ENCODE assay signal across 20 cellular contexts in genomic region chr22:22003233-22003632, GRCh38. TPM values are rescaled to one million over a fixed set of nuclear protein-coding genes. Genes with fewer than 3 reads are reported as not detected.
DNase-seq lines count a peak whose midpoint lies in the region; ATAC-seq, FAIRE-seq and TF ChIP-seq lines count a peak whose summit lies in the region.
"Had no signal": no experiment of that assay in that cellular context is flagged by ENCODE, and none has a peak within 500 bp of the region (broad histone marks: within the 10 kb centered on the region; RNA-seq: fewer than 3 reads in every experiment).

No MANE protein-coding gene starts in this region.

- TF ChIP-seq EP300 in HepG2 (IDR thresholded peaks at IDR 0.05; ENCODE audit: low read depth in 2 of 2, low read length in 2 of 2): no peak
- no peak for TF ChIP-seq EP300 in HepG2 (CRISPR knock-in tag; IDR thresholded peaks at IDR 0.05; ENCODE audit: borderline replicate concordance)
- no peak for TF ChIP-seq EP300 in K562 (IDR thresholded peaks at IDR 0.05; ENCODE audit: low read length)

- POLR2A ChIA-PET in HepG2 (lab: Yijun Ruan, JAX): no interaction called here
- POLR2A ChIA-PET in K562 (lab: Yijun Ruan, JAX): interaction anchor here (1.1 to 10.2 kb wide), 10 partner anchors 13 to 153 kb away, joined by 3 to 176 read pairs (median 7); partner anchors contain the start of gene TOP3B
- POLR2A ChIA-PET in PC-3 (lab: Charles Lee; ENCODE audit: unreplicated experiment): no interaction called here

- no peaks in the 10 kb centered on the region for H3K36me3 ChIP-seq in HepG2 (replicated peaks in 1 of 2; ENCODE audit: control insufficient read depth in 1 of 2, insufficient read depth in 2 of 2, low read length in 2 of 2)
- H3K36me3 ChIP-seq in right lobe of liver: no peaks in the 10 kb centered on the region
- no peaks in the 10 kb centered on the region for H3K36me3 ChIP-seq in K562 (ENCODE audit: control insufficient read depth, insufficient read depth, low read length)
- no peaks in the 10 kb centered on the region for H3K36me3 ChIP-seq in spleen
- H3K36me3 ChIP-seq in PC-3 (ENCODE audit: low read depth, low read length): no peaks in the 10 kb centered on the region
- H3K36me3 ChIP-seq: BLaER1 treated with 17β-estradiol and CSF1 and Interleukin-3, amounts not matched to agents 10 nM and 100 nM had no signal

- no peaks in the 10 kb centered on the region for H3K9me1 ChIP-seq in K562 (ENCODE audit: control insufficient read depth, insufficient read depth, low read length)

- H3K27me3 ChIP-seq in HepG2 (ENCODE audit: control insufficient read depth in 1 of 2, insufficient read depth in 2 of 2, low read length in 2 of 2) (peaks cover 1 to 5% of the 10 kb centered on the region in 2 experiments; a peak in 1 of 5 replicates), right lobe of liver (no peaks in the 10 kb centered on the region), K562 (ENCODE audit: control insufficient read depth in 2 of 2, insufficient read depth in 2 of 2, low read length in 2 of 2) (peaks cover 3 to 12% of the 10 kb centered on the region in 2 experiments; a peak in 4 of 5 replicates), spleen (replicated peaks in 1 of 7) (peaks cover 0 to 9% (median 0%) of the 10 kb centered on the region in 7 donors), PC-3 (ENCODE audit: low read length) (peaks cover 37% of the 10 kb centered on the region)
- H3K27me3 ChIP-seq: BLaER1 treated with 17β-estradiol and CSF1 and Interleukin-3, amounts not matched to agents 10 nM and 100 nM had no signal

- FAIRE-seq in HepG2 (lab: Jason Lieb, UNC) (no peak), K562 (lab: Jason Lieb, UNC) (no peak), urothelium cell line (lab: Jason Lieb, UNC) (peak; percentile 61)
- FAIRE-seq: A549, D721Med, G401.6, GM12891 had no signal

- H4K20me1 ChIP-seq in HepG2 (ENCODE audit: insufficient read depth, low read length): no peaks in the 10 kb centered on the region
- H4K20me1 ChIP-seq in K562 (replicated peaks; ENCODE audit: control insufficient read depth, insufficient read depth, low read length): no peaks in the 10 kb centered on the region
- no peaks in the 10 kb centered on the region for H4K20me1 ChIP-seq in PC-3 (ENCODE audit: low read length)
- H4K20me1 ChIP-seq: BLaER1 treated with 17β-estradiol and CSF1 and Interleukin-3, amounts not matched to agents 10 nM and 100 nM had no signal

- H3K4me2 ChIP-seq in HepG2 (ENCODE audit: low read depth, low read length) (no peak overlapping the region), K562 (ENCODE audit: insufficient read depth, low read length) (no peak overlapping the region), PC-3 (ENCODE audit: low read length) (no peak overlapping the region)
- H3K4me2 ChIP-seq: A549; BLaER1 treated with 17β-estradiol and CSF1 and Interleukin-3, amounts not matched to agents 10 nM and 100 nM had no signal

- H3K9me3 ChIP-seq in HepG2 (ENCODE audit: low read length): no peaks in the 10 kb centered on the region
- H3K9me3 ChIP-seq in right lobe of liver: no peaks in the 10 kb centered on the region
- H3K9me3 ChIP-seq in K562 (replicated peaks; ENCODE audit: control insufficient read depth, insufficient read depth, low read depth, low read length): no peaks in the 10 kb centered on the region
- no peaks in the 10 kb centered on the region for H3K9me3 ChIP-seq in spleen
- H3K9me3 ChIP-seq in PC-3 (ENCODE audit: low read length): no peaks in the 10 kb centered on the region
- H3K9me3 ChIP-seq: A549; BLaER1 treated with 17β-estradiol and CSF1 and Interleukin-3, amounts not matched to agents 10 nM and 100 nM; Caco-2 had no signal

- H3K4me3 ChIP-seq in HepG2 (replicated peaks in 1 of 3; ENCODE audit: insufficient read depth in 1 of 3, low read depth in 2 of 3, low read length in 3 of 3) (no peak overlapping the region), right lobe of liver (no peak overlapping the region), K562 (no peak overlapping the region), spleen (no peak overlapping the region), PC-3 (ENCODE audit: low read length) (no peak overlapping the region)
- H3K4me3 ChIP-seq: A549; BLaER1 treated with 17β-estradiol and CSF1 and Interleukin-3, amounts not matched to agents 10 nM and 100 nM had no signal

- BruUV-seq in HepG2 (replicated peaks; lab: Mats Ljungman, UMichigan) (no TSS peak), K562 (replicated peaks; lab: Mats Ljungman, UMichigan) (no TSS peak), PC-3 (replicated peaks; lab: Mats Ljungman, UMichigan) (no TSS peak)

- in situ Hi-C loops in HepG2 (cut with HindIII; ENCODE audit: extremely low pct_ligation_motif_present, low pct_unique_long_range_greater_than_20kb) (no loop called here), K562 (cut with MboI) (no loop called here)

- no peak overlapping the region for H3K27ac ChIP-seq in HepG2 (ENCODE audit: extremely low read length, insufficient read depth, low read length)
- H3K27ac ChIP-seq in right lobe of liver: no peak overlapping the region
- H3K27ac ChIP-seq in K562 (ENCODE audit: extremely low read depth, low read depth, low read length): no peak overlapping the region
- H3K27ac ChIP-seq in spleen: no peak overlapping the region
- H3K27ac ChIP-seq in PC-3 (ENCODE audit: low read length): no peak overlapping the region
- H3K27ac ChIP-seq: 22Rv1; A549; BLaER1 treated with 17β-estradiol and CSF1 and Interleukin-3, amounts not matched to agents 10 nM and 100 nM; C4-2B had no signal

- H3K9me2 ChIP-seq in PC-3 (replicated peaks; ENCODE audit: low read length): no peaks in the 10 kb centered on the region

- H3K4me1 ChIP-seq in HepG2 (ENCODE audit: insufficient read depth, low read length) (peaks cover 6% of the 10 kb centered on the region; the same call in 1 of the 2 replicates), right lobe of liver (no peaks in the 10 kb centered on the region), K562 (replicated peaks in 1 of 2; ENCODE audit: control insufficient read depth in 2 of 2, insufficient read depth in 2 of 2, low read length in 2 of 2) (peaks cover 11 to 25% of the 10 kb centered on the region in 2 experiments), spleen (no peaks in the 10 kb centered on the region), PC-3 (ENCODE audit: insufficient read depth, low read length) (no peaks in the 10 kb centered on the region)
- H3K4me1 ChIP-seq: A549; BLaER1 treated with 17β-estradiol and CSF1 and Interleukin-3, amounts not matched to agents 10 nM and 100 nM; Caco-2 had no signal

- 10% methylated on average over 3 of the region's 3 CpGs for WGBS in HepG2 (ENCODE audit: low lambda C conversion rate)
- WGBS in right lobe of liver (ENCODE audit: insufficient coverage, low coverage, low lambda C conversion rate, missing lambda C conversion rate): 57% methylated on average over 3 of the region's 3 CpGs
- WGBS in K562 (ENCODE audit: insufficient coverage, low coverage, missing lambda C conversion rate): 9% methylated on average over 3 of the region's 3 CpGs
- WGBS in spleen, 5 donors: 80 to 90% (median 88%) methylated on average over 3 of the region's 3 CpGs

- intact Hi-C loops in HepG2 (cut with micrococcal nuclease; ENCODE audit: unreplicated experiment): no loop called here
- intact Hi-C loops in right lobe of liver (cut with DNase I): no loop called here
- intact Hi-C loops in K562 (cut with micrococcal nuclease): no loop called here
- intact Hi-C loops in spleen (cut with DNase I; ENCODE audit: low total_unique reads): no loop called here
- intact Hi-C loops in PC-3 (cut with micrococcal nuclease): no loop called here

- DNase-seq in HepG2 (ENCODE audit: low spot score) (no peak), right lobe of liver (no peak), K562 (ENCODE audit: extremely low read depth in 1 of 4, low spot score in 3 of 4) (no peak), urothelium cell line (ENCODE audit: low spot score) (no peak), spleen (no peak), PC-3 (no peak)
- DNase-seq: AML-193; Caco-2; Calu3; CD4-positive, alpha-beta T cell; CD8-positive, alpha-beta T cell; DMS79 treated with DMSO at 0.1 percent for 48 hours; GF-D8 had no signal

- H2AFZ ChIP-seq in HepG2 (ENCODE audit: low read length) (no peak overlapping the region), K562 (ENCODE audit: low read depth, low read length) (peak overlapping the region; percentile 1; the same call in 1 of the 2 replicates), PC-3 (ENCODE audit: low read length) (no peak overlapping the region)

- TF ChIP-seq CTCF in HepG2 (CRISPR knock-in tag; IDR thresholded peaks at IDR 0.05) (no peak), right lobe of liver (IDR thresholded peaks at IDR 0.05) (no peak), K562 (IDR thresholded peaks at IDR 0.05 in 2 of 3, conservative IDR thresholded peaks at IDR 0.05 in 1 of 3; ENCODE audit: insufficient read depth in 2 of 3, low read depth in 1 of 3, low read length in 3 of 3) (no peak), spleen (IDR thresholded peaks at IDR 0.05 in 8 of 11, conservative IDR thresholded peaks at IDR 0.05 in 3 of 11) (no peak), PC-3 (conservative IDR thresholded peaks at IDR 0.05; ENCODE audit: low read depth, low read length) (no peak)

- CTCF ChIA-PET in HepG2 (lab: Yijun Ruan, JAX; ENCODE audit: low intra/inter-chr PET ratio, low total read pairs): no interaction called here
- CTCF ChIA-PET in K562 (lab: Yijun Ruan, JAX; ENCODE audit: low intra/inter-chr PET ratio): no interaction called here
- CTCF ChIA-PET in PC-3 (lab: Charles Lee): no interaction called here

- no peak for TF ChIP-seq RAD21 in HepG2 (CRISPR knock-in tag; IDR thresholded peaks at IDR 0.05)
- no peak for TF ChIP-seq RAD21 in K562 (CRISPR knock-in tag; conservative IDR thresholded peaks at IDR 0.05 in 1 of 2, IDR thresholded peaks at IDR 0.05 in 1 of 2)

- no peak for TF ChIP-seq POLR2A in HepG2 (IDR thresholded peaks at IDR 0.05; ENCODE audit: insufficient read depth in 1 of 2, low read depth in 2 of 2, low read length in 2 of 2)
- no peak for TF ChIP-seq POLR2A in right lobe of liver (IDR thresholded peaks at IDR 0.05)
- TF ChIP-seq POLR2A in K562 (conservative IDR thresholded peaks at IDR 0.05): no peak
- TF ChIP-seq POLR2A in spleen (IDR thresholded peaks at IDR 0.05): no peak

- H3K9ac ChIP-seq in HepG2 (ENCODE audit: insufficient read depth, low read depth, low read length) (no peak overlapping the region), K562 (ENCODE audit: insufficient read depth in 1 of 2, low read depth in 2 of 2, low read length in 2 of 2) (no peak overlapping the region), PC-3 (ENCODE audit: low read length) (no peak overlapping the region)
- H3K9ac ChIP-seq: BLaER1 treated with 17β-estradiol and CSF1 and Interleukin-3, amounts not matched to agents 10 nM and 100 nM had no signal

- no peaks in the 10 kb centered on the region for H3F3A ChIP-seq in PC-3 (ENCODE audit: low read length, unreplicated experiment)

- H3K79me2 ChIP-seq in HepG2 (ENCODE audit: insufficient read depth, low read length) (no peaks in the 10 kb centered on the region), K562 (ENCODE audit: control insufficient read depth, insufficient read depth, low read length) (no peaks in the 10 kb centered on the region), PC-3 (ENCODE audit: low read length) (no peaks in the 10 kb centered on the region)

- ATAC-seq in HepG2 (no peak), right lobe of liver (no peak), K562 (peak; percentile 2; the same call in 2 of the 3 replicates), PC-3 (no peak)
- ATAC-seq: A549; CD8-positive, alpha-beta T cell had no signal

RNA-seq across cellular contexts. Expression of gene TOP3B, which starts 20.6 kb away (rescaled TPM):
- total RNA-seq in HepG2 (2016; rRNA removed; fragmentation: Illumina TruSeq; extraction: Trizol) (18.2 and 28.5 TPM in 2 replicates), right lobe of liver (10 to 100 TPM; 13.5 to 20.4 (median 15.6) TPM), K562 (2014; rRNA removed) (168 and 209 TPM in 2 replicates), K562 (2014; rRNA removed; fragmentation: Illumina TruSeq; extraction: Trizol) (70.7 and 93.0 TPM in 2 replicates), K562 (2015; rRNA removed; fragmentation: Illumina TruSeq; extraction: Trizol) (132 and 135 TPM in 2 replicates), K562 (2021) (182 and 188 TPM in 2 replicates), spleen (10 to 100 TPM; 44.8 to 66.4 (median 55.4) TPM), PC-3 (2014; rRNA removed) (42.4 and 44.5 TPM in 2 replicates)
- total RNA-seq in HepG2 (2016; cell fraction: cytosol; rRNA removed; fragmentation: Illumina TruSeq; extraction: Trizol; ENCODE audit: low read depth): 15.2 and 19.6 TPM in 2 replicates
- total RNA-seq in HepG2 (2016; cell fraction: insoluble cytoplasmic fraction; rRNA removed; fragmentation: Illumina TruSeq; extraction: Trizol): 16.3 and 26.7 TPM in 2 replicates
- total RNA-seq in HepG2 (2016; cell fraction: membrane; rRNA removed; fragmentation: Illumina TruSeq; extraction: Trizol): 11.0 and 11.7 TPM in 2 replicates
- 44.1 and 55.2 TPM in 2 replicates for total RNA-seq in HepG2 (2016; cell fraction: nucleus; rRNA removed; fragmentation: Illumina TruSeq; extraction: Trizol)
- polyA plus RNA-seq in HepG2 (2011; rRNA removed) (29.7 and 36.2 TPM in 2 replicates), K562 (2011; rRNA removed) (77.5 and 115 TPM in 2 replicates), K562 (2014; fragmentation: Illumina TruSeq; extraction: Trizol) (112 and 123 TPM in 2 replicates), K562 (2014; fragmentation: Nextera tagmentation; extraction: Ambion mirVana) (10 to 100 TPM in 1 of 2 experiments, 1 to 10 TPM in 1; 3.0 to 11.5 TPM), K562 (2014; rRNA removed) (153 and 161 TPM in 2 replicates), spleen (10 to 100 TPM; 12.6 to 23.5 (median 19.5) TPM)
- polyA plus RNA-seq in HepG2 (2011; cell fraction: cytosol; rRNA removed): 8.8 and 12.0 TPM in 2 replicates
- polyA plus RNA-seq in HepG2 (2011; cell fraction: nucleus; rRNA removed): 321 and 373 TPM in 2 replicates
- polyA plus RNA-seq in HepG2 (2012): 22.3 and 45.3 TPM in 2 replicates
- 1.6 and 1.8 TPM in 2 replicates for polyA plus RNA-seq in HepG2 (2016; cell fraction: cytosol; fragmentation: Illumina TruSeq; extraction: Trizol; ENCODE audit: low read depth)
- polyA plus RNA-seq in HepG2 (2016; cell fraction: insoluble cytoplasmic fraction; fragmentation: Illumina TruSeq; extraction: Trizol; ENCODE audit: low read depth): 13.9 and 14.0 TPM in 2 replicates
- polyA plus RNA-seq in HepG2 (2016; cell fraction: membrane; fragmentation: Illumina TruSeq; extraction: Trizol; ENCODE audit: low read depth): 2.7 and 2.9 TPM in 2 replicates
- 115 and 122 TPM in 2 replicates for polyA plus RNA-seq in HepG2 (2016; cell fraction: nucleus; fragmentation: Illumina TruSeq; extraction: Trizol; ENCODE audit: insufficient read depth, low read depth)
- polyA minus RNA-seq in HepG2 (2011; rRNA and poly(A)+ RNA removed; ENCODE audit: low replicate concordance): 29.4 and 31.9 TPM in 2 replicates
- 3.7 and 5.9 TPM in 2 replicates for polyA minus RNA-seq in HepG2 (2011; cell fraction: cytosol; rRNA and poly(A)+ RNA removed)
- polyA minus RNA-seq in HepG2 (2011; cell fraction: nucleus; rRNA and poly(A)+ RNA removed): 49.7 and 52.4 TPM in 2 replicates
- total RNA-seq in K562 (2011; cell fraction: chromatin; rRNA removed; ENCODE audit: low replicate concordance): 654 and 1,271 TPM in 2 replicates
- 667 and 676 TPM in 2 replicates for total RNA-seq in K562 (2011; cell fraction: nucleolus; rRNA removed)
- 562 and 595 TPM in 2 replicates for total RNA-seq in K562 (2011; cell fraction: nucleoplasm; rRNA removed)
- 70.1 and 77.8 TPM in 2 replicates for polyA plus RNA-seq in K562 (2011; cell fraction: cytosol; rRNA removed)
- 984 and 1,286 TPM in 2 replicates for polyA plus RNA-seq in K562 (2011; cell fraction: nucleus; rRNA removed)
- polyA plus RNA-seq in K562 (2012): 96.9 and 122 TPM in 2 replicates
- 98.9 and 108 TPM in 2 replicates for polyA minus RNA-seq in K562 (2011; rRNA and poly(A)+ RNA removed)
- 76.3 and 79.3 TPM in 2 replicates for polyA minus RNA-seq in K562 (2011; cell fraction: cytosol; rRNA and poly(A)+ RNA removed)
- polyA minus RNA-seq in K562 (2011; cell fraction: nucleus; rRNA and poly(A)+ RNA removed): 248 and 295 TPM in 2 replicates

RNA-seq across cellular contexts. Expression of gene PPM1F, which starts 50.6 kb away (rescaled TPM):
- total RNA-seq in HepG2 (2016; rRNA removed; fragmentation: Illumina TruSeq; extraction: Trizol) (19.6 and 20.4 TPM in 2 replicates), right lobe of liver (10 to 100 TPM in 4 of 6 experiments, 1 to 10 TPM in 2; 5.0 to 19.4 (median 12.8) TPM), K562 (2014; rRNA removed) (132 and 153 TPM in 2 replicates), K562 (2014; rRNA removed; fragmentation: Illumina TruSeq; extraction: Trizol) (33.1 and 36.9 TPM in 2 replicates), K562 (2015; rRNA removed; fragmentation: Illumina TruSeq; extraction: Trizol) (74.6 and 75.0 TPM in 2 replicates), K562 (2021) (157 and 159 TPM in 2 replicates), spleen (100 to 1,000 TPM in 1 of 7 donors, 10 to 100 TPM in 6; 63.4 to 103 (median 87.8) TPM), PC-3 (2014; rRNA removed) (40.4 and 46.2 TPM in 2 replicates)
- total RNA-seq in HepG2 (2016; cell fraction: cytosol; rRNA removed; fragmentation: Illumina TruSeq; extraction: Trizol; ENCODE audit: low read depth): 1.8 TPM in 2 replicates
- total RNA-seq in HepG2 (2016; cell fraction: insoluble cytoplasmic fraction; rRNA removed; fragmentation: Illumina TruSeq; extraction: Trizol): 19.5 and 19.8 TPM in 2 replicates
- total RNA-seq in HepG2 (2016; cell fraction: membrane; rRNA removed; fragmentation: Illumina TruSeq; extraction: Trizol): 5.8 and 7.5 TPM in 2 replicates
- 13.2 and 13.5 TPM in 2 replicates for total RNA-seq in HepG2 (2016; cell fraction: nucleus; rRNA removed; fragmentation: Illumina TruSeq; extraction: Trizol)
- polyA plus RNA-seq in HepG2 (2011; rRNA removed) (11.0 and 14.4 TPM in 2 replicates), K562 (2011; rRNA removed) (64.0 and 73.1 TPM in 2 replicates), K562 (2014; fragmentation: Illumina TruSeq; extraction: Trizol) (53.8 and 92.1 TPM in 2 replicates), K562 (2014; fragmentation: Nextera tagmentation; extraction: Ambion mirVana) (1 to 10 TPM; 2.1 to 4.5 TPM), K562 (2014; rRNA removed) (110 and 121 TPM in 2 replicates), spleen (10 to 100 TPM; 13.6 to 37.2 (median 14.0) TPM)
- 8.9 and 10.5 TPM in 2 replicates for polyA plus RNA-seq in HepG2 (2011; cell fraction: cytosol; rRNA removed)
- polyA plus RNA-seq in HepG2 (2011; cell fraction: nucleus; rRNA removed): 51.0 and 62.2 TPM in 2 replicates
- 7.7 and 10.0 TPM in 2 replicates for polyA plus RNA-seq in HepG2 (2012)
- polyA plus RNA-seq in HepG2 (2016; cell fraction: cytosol; fragmentation: Illumina TruSeq; extraction: Trizol; ENCODE audit: low read depth): 1.2 and 1.9 TPM in 2 replicates
- 11.3 and 12.7 TPM in 2 replicates for polyA plus RNA-seq in HepG2 (2016; cell fraction: insoluble cytoplasmic fraction; fragmentation: Illumina TruSeq; extraction: Trizol; ENCODE audit: low read depth)
- 3.0 and 4.1 TPM in 2 replicates for polyA plus RNA-seq in HepG2 (2016; cell fraction: membrane; fragmentation: Illumina TruSeq; extraction: Trizol; ENCODE audit: low read depth)
- 19.5 and 30.2 TPM in 2 replicates for polyA plus RNA-seq in HepG2 (2016; cell fraction: nucleus; fragmentation: Illumina TruSeq; extraction: Trizol; ENCODE audit: insufficient read depth, low read depth)
- 9.9 and 30.7 TPM in 2 replicates for polyA minus RNA-seq in HepG2 (2011; rRNA and poly(A)+ RNA removed; ENCODE audit: low replicate concordance)
- polyA minus RNA-seq in HepG2 (2011; cell fraction: cytosol; rRNA and poly(A)+ RNA removed): 9.1 and 9.8 TPM in 2 replicates
- polyA minus RNA-seq in HepG2 (2011; cell fraction: nucleus; rRNA and poly(A)+ RNA removed): 7.8 and 8.6 TPM in 2 replicates
- 103 and 226 TPM in 2 replicates for total RNA-seq in K562 (2011; cell fraction: chromatin; rRNA removed; ENCODE audit: low replicate concordance)
- 122 and 135 TPM in 2 replicates for total RNA-seq in K562 (2011; cell fraction: nucleolus; rRNA removed)
- 120 and 153 TPM in 2 replicates for total RNA-seq in K562 (2011; cell fraction: nucleoplasm; rRNA removed)
- polyA plus RNA-seq in K562 (2011; cell fraction: cytosol; rRNA removed): 74.8 and 124 TPM in 2 replicates
- polyA plus RNA-seq in K562 (2011; cell fraction: nucleus; rRNA removed): 187 and 284 TPM in 2 replicates
- polyA plus RNA-seq in K562 (2012): 81.6 and 118 TPM in 2 replicates
- polyA minus RNA-seq in K562 (2011; rRNA and poly(A)+ RNA removed): 29.5 and 43.3 TPM in 2 replicates
- polyA minus RNA-seq in K562 (2011; cell fraction: cytosol; rRNA and poly(A)+ RNA removed): 53.3 and 68.1 TPM in 2 replicates
- polyA minus RNA-seq in K562 (2011; cell fraction: nucleus; rRNA and poly(A)+ RNA removed): 34.9 and 45.5 TPM in 2 replicates

Comparison
In these comparisons a context has a peak if more than half of its experiments do, and no peak if none do; other contexts are left out.
1. Of the 241 proteins assayed by ChIP-seq in both HepG2 and K562: peak only in HepG2: none; only in K562: FOXP1, STAT6 and TFAP4; in both: none; in neither: 236; mixed calls (peak in some experiments, not most) for 2.